In genomic region chr21:17611414-17612022, GRCh38 we compare ENCODE assay signal across 1 cellular context.
A peak's percentile ranks its signal among the peaks of the same experiment; 100 is the strongest.
TF ChIP-seq lines count a peak whose summit lies in the region.

No MANE protein-coding gene starts in this region.

TF ChIP-seq in HEK293, 187 proteins besides CTCF, POLR2A, EP300 and RAD21 (continued from another document):
- TF ChIP-seq WT1 (tag by site-specific recombination; IDR thresholded peaks at IDR 0.05) = no peak
- TF ChIP-seq ZNF560 (tag by site-specific recombination; IDR thresholded peaks at IDR 0.05; ENCODE audit: borderline replicate concordance) = no peak
- no peak; the same call in 1 of the 2 replicates for TF ChIP-seq TSHZ1 (tag by site-specific recombination; IDR thresholded peaks at IDR 0.05; ENCODE audit: borderline replicate concordance)
- TF ChIP-seq ZFHX2 (tag by site-specific recombination; conservative IDR thresholded peaks at IDR 0.05) = peak; percentile 93
